ENCODE assay signal across 1 cellular context in the genomic region with DNA sequence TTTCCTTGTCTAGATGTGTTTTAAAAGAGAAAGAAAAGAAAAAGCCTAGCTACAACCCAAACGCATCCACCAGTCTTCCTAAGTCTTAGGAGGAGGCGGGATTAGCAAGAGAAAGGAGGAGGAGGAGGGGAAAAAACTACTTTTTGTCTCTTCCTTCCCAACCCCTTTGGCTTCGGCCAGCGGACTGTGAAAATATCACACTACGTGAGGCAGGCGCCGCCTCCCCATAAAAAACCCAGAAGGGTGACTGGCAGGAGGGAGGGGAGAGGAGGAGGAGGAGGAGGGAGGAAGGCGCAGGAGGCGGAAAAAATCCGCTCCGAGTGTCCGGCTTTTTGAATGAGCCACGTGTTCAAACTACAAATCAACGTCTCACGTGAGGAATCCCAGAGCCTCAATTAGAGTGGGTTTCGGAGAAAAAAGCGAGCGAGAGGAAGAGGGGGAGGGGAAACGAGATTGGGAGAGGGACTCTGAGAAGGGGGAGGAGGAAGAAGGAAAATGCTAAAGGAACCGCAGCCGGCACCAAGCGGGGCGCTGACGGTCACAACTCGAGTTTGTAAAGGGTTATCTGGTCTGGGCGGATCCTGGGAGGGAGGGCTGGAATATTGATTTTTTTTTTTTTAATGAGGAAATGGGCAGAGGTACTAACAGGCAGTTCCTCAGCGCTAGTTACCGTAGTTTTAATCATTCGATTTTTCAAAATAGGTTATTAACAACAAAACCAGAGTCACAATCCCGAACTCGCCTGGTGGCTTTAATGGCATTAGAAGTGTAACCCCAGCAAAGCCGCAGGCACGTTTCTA.
TF ChIP-seq lines count a peak whose summit lies in the region.

Gene IGF2BP3 (minus strand): TSS at position 202 of the 800 bp plus-strand sequence. CDS start 381 bp downstream, outside the sequence.

TF ChIP-seq in K562, 482 proteins besides CTCF, POLR2A, EP300 and RAD21 (continued from another document and continues in another):
- peak; percentile 86 for TF ChIP-seq MGA (IDR thresholded peaks at IDR 0.05)
- TF ChIP-seq, protein P1, sequence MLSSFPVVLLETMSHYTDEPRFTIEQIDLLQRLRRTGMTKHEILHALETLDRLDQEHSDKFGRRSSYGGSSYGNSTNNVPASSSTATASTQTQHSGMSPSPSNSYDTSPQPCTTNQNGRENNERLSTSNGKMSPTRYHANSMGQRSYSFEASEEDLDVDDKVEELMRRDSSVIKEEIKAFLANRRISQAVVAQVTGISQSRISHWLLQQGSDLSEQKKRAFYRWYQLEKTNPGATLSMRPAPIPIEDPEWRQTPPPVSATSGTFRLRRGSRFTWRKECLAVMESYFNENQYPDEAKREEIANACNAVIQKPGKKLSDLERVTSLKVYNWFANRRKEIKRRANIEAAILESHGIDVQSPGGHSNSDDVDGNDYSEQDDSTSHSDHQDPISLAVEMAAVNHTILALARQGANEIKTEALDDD (IDR thresholded peaks at IDR 0.05) = no peak; the same call in none of the 2 replicates
- peak; percentile 71 for TF ChIP-seq POLR2B (IDR thresholded peaks at IDR 0.05; ENCODE audit: low read depth, partially characterized antibody)
- TF ChIP-seq HEY1 (CRISPR knock-in tag; IDR thresholded peaks at IDR 0.05; ENCODE audit: borderline replicate concordance) = no peak
- TF ChIP-seq JUN (IDR thresholded peaks at IDR 0.05; ENCODE audit: borderline replicate concordance, low read depth, low read length) = peak; percentile 23; the same call in 1 of the 2 replicates
- no peak for TF ChIP-seq JUN (CRISPR knock-in tag; IDR thresholded peaks at IDR 0.05; ENCODE audit: borderline replicate concordance)
- peak; percentile 58; the same call in 1 of the 2 replicates for TF ChIP-seq MTA2 (IDR thresholded peaks at IDR 0.05; ENCODE audit: low read depth)
- TF ChIP-seq NFRKB (IDR thresholded peaks at IDR 0.05; ENCODE audit: low read depth) = peak; percentile 86
- no peak; the same call in 1 of the 2 replicates for TF ChIP-seq POLR2AphosphoS2 (IDR thresholded peaks at IDR 0.05; ENCODE audit: low read length)
- TF ChIP-seq E2F5 (CRISPR knock-in tag; IDR thresholded peaks at IDR 0.05) = no peak
- TF ChIP-seq, protein P2, sequence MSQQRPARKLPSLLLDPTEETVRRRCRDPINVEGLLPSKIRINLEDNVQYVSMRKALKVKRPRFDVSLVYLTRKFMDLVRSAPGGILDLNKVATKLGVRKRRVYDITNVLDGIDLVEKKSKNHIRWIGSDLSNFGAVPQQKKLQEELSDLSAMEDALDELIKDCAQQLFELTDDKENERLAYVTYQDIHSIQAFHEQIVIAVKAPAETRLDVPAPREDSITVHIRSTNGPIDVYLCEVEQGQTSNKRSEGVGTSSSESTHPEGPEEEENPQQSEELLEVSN (IDR thresholded peaks at IDR 0.05; ENCODE audit: borderline replicate concordance in 1 of 2, extremely low read depth in 1 of 2, insufficient read depth in 1 of 2, insufficient read length in 1 of 2, low read depth in 1 of 2, low read length in 1 of 2, poor library complexity in 1 of 2, severe bottlenecking in 1 of 2) = peak; percentile 43 to 76
- peak; percentile 52; the same call in 1 of the 2 replicates for TF ChIP-seq ZBED1 (IDR thresholded peaks at IDR 0.05)
- TF ChIP-seq ZFPM2 (CRISPR knock-in tag; IDR thresholded peaks at IDR 0.05) = no peak
- TF ChIP-seq ZNF589 (CRISPR knock-in tag; IDR thresholded peaks at IDR 0.05; ENCODE audit: low read depth) = no peak
- no peak for TF ChIP-seq RB1 (IDR thresholded peaks at IDR 0.05; ENCODE audit: low read depth)
- peak; percentile 96 for TF ChIP-seq MYC (IDR thresholded peaks at IDR 0.05; ENCODE audit: low read depth, low read length)
- 0 out of 2 replicates have a peak, but pooled peaks have one; percentile 41 for TF ChIP-seq MYC (CRISPR knock-in tag; IDR thresholded peaks at IDR 0.05; ENCODE audit: borderline replicate concordance, low read depth)
- no peak for TF ChIP-seq SRSF7 (optimal IDR thresholded peaks at IDR 0.05; ENCODE audit: low read depth, low read length)
- no peak for TF ChIP-seq BRD4 (IDR thresholded peaks at IDR 0.05)
- no peak for TF ChIP-seq ZNF324 (CRISPR knock-in tag; IDR thresholded peaks at IDR 0.05)
- TF ChIP-seq, protein P3, sequence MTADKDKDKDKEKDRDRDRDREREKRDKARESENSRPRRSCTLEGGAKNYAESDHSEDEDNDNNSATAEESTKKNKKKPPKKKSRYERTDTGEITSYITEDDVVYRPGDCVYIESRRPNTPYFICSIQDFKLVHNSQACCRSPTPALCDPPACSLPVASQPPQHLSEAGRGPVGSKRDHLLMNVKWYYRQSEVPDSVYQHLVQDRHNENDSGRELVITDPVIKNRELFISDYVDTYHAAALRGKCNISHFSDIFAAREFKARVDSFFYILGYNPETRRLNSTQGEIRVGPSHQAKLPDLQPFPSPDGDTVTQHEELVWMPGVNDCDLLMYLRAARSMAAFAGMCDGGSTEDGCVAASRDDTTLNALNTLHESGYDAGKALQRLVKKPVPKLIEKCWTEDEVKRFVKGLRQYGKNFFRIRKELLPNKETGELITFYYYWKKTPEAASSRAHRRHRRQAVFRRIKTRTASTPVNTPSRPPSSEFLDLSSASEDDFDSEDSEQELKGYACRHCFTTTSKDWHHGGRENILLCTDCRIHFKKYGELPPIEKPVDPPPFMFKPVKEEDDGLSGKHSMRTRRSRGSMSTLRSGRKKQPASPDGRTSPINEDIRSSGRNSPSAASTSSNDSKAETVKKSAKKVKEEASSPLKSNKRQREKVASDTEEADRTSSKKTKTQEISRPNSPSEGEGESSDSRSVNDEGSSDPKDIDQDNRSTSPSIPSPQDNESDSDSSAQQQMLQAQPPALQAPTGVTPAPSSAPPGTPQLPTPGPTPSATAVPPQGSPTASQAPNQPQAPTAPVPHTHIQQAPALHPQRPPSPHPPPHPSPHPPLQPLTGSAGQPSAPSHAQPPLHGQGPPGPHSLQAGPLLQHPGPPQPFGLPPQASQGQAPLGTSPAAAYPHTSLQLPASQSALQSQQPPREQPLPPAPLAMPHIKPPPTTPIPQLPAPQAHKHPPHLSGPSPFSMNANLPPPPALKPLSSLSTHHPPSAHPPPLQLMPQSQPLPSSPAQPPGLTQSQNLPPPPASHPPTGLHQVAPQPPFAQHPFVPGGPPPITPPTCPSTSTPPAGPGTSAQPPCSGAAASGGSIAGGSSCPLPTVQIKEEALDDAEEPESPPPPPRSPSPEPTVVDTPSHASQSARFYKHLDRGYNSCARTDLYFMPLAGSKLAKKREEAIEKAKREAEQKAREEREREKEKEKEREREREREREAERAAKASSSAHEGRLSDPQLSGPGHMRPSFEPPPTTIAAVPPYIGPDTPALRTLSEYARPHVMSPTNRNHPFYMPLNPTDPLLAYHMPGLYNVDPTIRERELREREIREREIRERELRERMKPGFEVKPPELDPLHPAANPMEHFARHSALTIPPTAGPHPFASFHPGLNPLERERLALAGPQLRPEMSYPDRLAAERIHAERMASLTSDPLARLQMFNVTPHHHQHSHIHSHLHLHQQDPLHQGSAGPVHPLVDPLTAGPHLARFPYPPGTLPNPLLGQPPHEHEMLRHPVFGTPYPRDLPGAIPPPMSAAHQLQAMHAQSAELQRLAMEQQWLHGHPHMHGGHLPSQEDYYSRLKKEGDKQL (CRISPR knock-in tag; IDR thresholded peaks at IDR 0.05; ENCODE audit: borderline replicate concordance) = no peak
- TF ChIP-seq HDGF (IDR thresholded peaks at IDR 0.05) = no peak
- 0 out of 2 replicates have a peak, but pooled peaks have one; percentile 35 for TF ChIP-seq TRIM25 (IDR thresholded peaks at IDR 0.05; ENCODE audit: borderline replicate concordance)
- TF ChIP-seq GTF2B (IDR thresholded peaks at IDR 0.05; ENCODE audit: extremely low read depth, insufficient read length) = no peak
- TF ChIP-seq EWSR1 (IDR thresholded peaks at IDR 0.05; ENCODE audit: borderline replicate concordance, low read depth, partially characterized antibody) = no peak
